ENCODE assay signal across 9 cellular contexts in genomic region chr19:51712461-51713081, GRCh38. TPM values are rescaled to one million over a fixed set of nuclear protein-coding genes. Genes with fewer than 3 reads are reported as not detected.
DNase-seq lines count a peak whose midpoint lies in the region; ATAC-seq and TF ChIP-seq lines count a peak whose summit lies in the region.
"Had no signal": no experiment of that assay in that cellular context is flagged by ENCODE, and none has a peak within 500 bp of the region (broad histone marks: within the 10 kb centered on the region; RNA-seq: fewer than 3 reads in every experiment).

No MANE protein-coding gene starts in this region.

- no peaks in the 10 kb centered on the region for H3K36me3 ChIP-seq in GM23338 (ENCODE audit: insufficient read depth)
- no peaks in the 10 kb centered on the region for H3K36me3 ChIP-seq in Panc1 (ENCODE audit: control insufficient read depth, insufficient read depth, low read length)
- no peaks in the 10 kb centered on the region for H3K36me3 ChIP-seq in tibial artery
- no peaks in the 10 kb centered on the region for H3K36me3 ChIP-seq in CD8-positive, alpha-beta memory T cell (ENCODE audit: insufficient read depth, low read length)

- no peaks in the 10 kb centered on the region for H3K79me2 ChIP-seq in GM23338 (replicated peaks; ENCODE audit: insufficient read depth)

- intact Hi-C loops in Panc1 (cut with micrococcal nuclease; ENCODE audit: unreplicated experiment) (loop anchor here (5.0 kb wide), 1 partner anchor 65 kb away; no protein-coding TSS in a partner anchor), lower leg skin (cut with DNase I; ENCODE audit: low total_unique reads) (no loop called here), tibial artery (cut with DNase I; ENCODE audit: low total_unique reads) (no loop called here)

- H3K27ac Mint-ChIP-seq in GM23338 = no peak overlapping the region
- H3K27ac Mint-ChIP-seq in CD8-positive, alpha-beta memory T cell = no peak overlapping the region

- H3K36me3 Mint-ChIP-seq in GM23338 (ENCODE audit: low read depth) = no peaks in the 10 kb centered on the region; the same call in 2 of the 3 replicates
- H3K36me3 Mint-ChIP-seq in CD8-positive, alpha-beta memory T cell = peaks cover 0 to 13% (median 4%) of the 10 kb centered on the region in 3 donors

- TF ChIP-seq POLR2A in lower leg skin (IDR thresholded peaks at IDR 0.05) = no peak

- 41 to 45% methylated on average over 9 of the region's 9 CpGs for WGBS in lower leg skin, 2 donors

- no TSS peak for BruUV-seq in Panc1 (replicated peaks; lab: Mats Ljungman, UMichigan)

- POLR2A ChIA-PET in Panc1 (lab: Charles Lee) = no interaction called here
- POLR2A ChIA-PET in CD8-positive, alpha-beta memory T cell (lab: Charles Lee) = no interaction called here

- H3K9me3 Mint-ChIP-seq in GM23338 = no peaks in the 10 kb centered on the region; the same call in 2 of the 3 replicates
- H3K9me3 Mint-ChIP-seq in CD8-positive, alpha-beta memory T cell = peaks cover 0 to 13% (median 0%) of the 10 kb centered on the region in 5 donors

- H3K27ac ChIP-seq in GM23338 (ENCODE audit: low read depth) (no peak overlapping the region), Panc1 (ENCODE audit: low read length) (no peak overlapping the region), tibial artery (no peak overlapping the region)
- no peak overlapping the region for H3K27ac ChIP-seq in CD8-positive, alpha-beta memory T cell (ENCODE audit: low read depth, low read length)

- H3K4me1 Mint-ChIP-seq in GM23338 = no peaks in the 10 kb centered on the region
- H3K4me1 Mint-ChIP-seq in CD8-positive, alpha-beta memory T cell = no peaks in the 10 kb centered on the region

- H3K4me3 Mint-ChIP-seq in GM23338 = no peak overlapping the region; the same call in 2 of the 3 replicates
- H3K4me3 Mint-ChIP-seq in CD8-positive, alpha-beta memory T cell = no peak overlapping the region

- peaks cover 14% of the 10 kb centered on the region for H3K27me3 Mint-ChIP-seq in GM23338 (ENCODE audit: insufficient read depth, low read depth, poor library complexity)
- peaks cover 8 to 43% of the 10 kb centered on the region in 2 donors for H3K27me3 Mint-ChIP-seq in CD8-positive, alpha-beta memory T cell

- H3K4me3 ChIP-seq in GM23338 = no peak overlapping the region
- no peak overlapping the region for H3K4me3 ChIP-seq in Panc1 (ENCODE audit: low read depth in 2 of 2, low read length in 2 of 2)
- no peak overlapping the region for H3K4me3 ChIP-seq in foreskin fibroblast (ENCODE audit: low read depth in 1 of 2, low read length in 2 of 2)
- no peak overlapping the region for H3K4me3 ChIP-seq in lower leg skin (ENCODE audit: low read depth, poor library complexity, severe bottlenecking)
- no peak overlapping the region for H3K4me3 ChIP-seq in tibial artery
- H3K4me3 ChIP-seq in CD8-positive, alpha-beta memory T cell (ENCODE audit: low read length) = no peak overlapping the region

- H3K9me2 ChIP-seq in GM23338 (ENCODE audit: insufficient read depth) = no peaks in the 10 kb centered on the region

- no peak overlapping the region for H2AFZ ChIP-seq in GM23338

- peak; percentile 29 for TF ChIP-seq CTCF in AG09319 (IDR thresholded peaks at IDR 0.05; ENCODE audit: low read depth, low read length)
- TF ChIP-seq CTCF in GM23338 (conservative IDR thresholded peaks at IDR 0.05; ENCODE audit: low read depth in 2 of 2) = peak; percentile 59 to 76
- peak; percentile 67 for TF ChIP-seq CTCF in Panc1 (IDR thresholded peaks at IDR 0.05)
- TF ChIP-seq CTCF in foreskin fibroblast (IDR thresholded peaks at IDR 0.05; ENCODE audit: low read depth, low read length) = peak; percentile 44
- no peak for TF ChIP-seq CTCF in lower leg skin (IDR thresholded peaks at IDR 0.05)
- peak in 1 of 2 experiments; percentile 9 for TF ChIP-seq CTCF in tibial artery (IDR thresholded peaks at IDR 0.05)

- in situ Hi-C loops in Panc1 (cut with HindIII; ENCODE audit: low pct_unique_long_range_greater_than_20kb, low sequenced_read_pairs) = no loop called here
- in situ Hi-C loops in KBM-7 (cut with MboI; ENCODE audit: low pct_unique_long_range_greater_than_20kb, low sequenced_read_pairs) = no loop called here

- H3K4me1 ChIP-seq in GM23338 (ENCODE audit: insufficient read depth) = no peaks in the 10 kb centered on the region; the same call in 1 of the 2 replicates
- no peaks in the 10 kb centered on the region for H3K4me1 ChIP-seq in Panc1 (ENCODE audit: control insufficient read depth, insufficient read depth, low read length)
- no peaks in the 10 kb centered on the region for H3K4me1 ChIP-seq in tibial artery
- H3K4me1 ChIP-seq in CD8-positive, alpha-beta memory T cell (ENCODE audit: insufficient read depth, low read length) = no peaks in the 10 kb centered on the region

- H3K27me3 ChIP-seq in GM23338 (ENCODE audit: insufficient read depth) (peaks cover 14% of the 10 kb centered on the region), Panc1 (ENCODE audit: control insufficient read depth, insufficient read depth, low read length) (no peaks in the 10 kb centered on the region; the same call in 1 of the 2 replicates), tibial artery (peaks cover 0 to 27% of the 10 kb centered on the region in 2 donors)
- H3K27me3 ChIP-seq in CD8-positive, alpha-beta memory T cell (ENCODE audit: insufficient read depth, low read length, poor library complexity, severe bottlenecking) = no peaks in the 10 kb centered on the region

- no peaks in the 10 kb centered on the region for H4K20me1 ChIP-seq in GM23338 (replicated peaks; ENCODE audit: insufficient read depth)

- no peak overlapping the region for H3K4me2 ChIP-seq in GM23338

- CTCF ChIA-PET in Panc1 (lab: Charles Lee) = no interaction called here
- CTCF ChIA-PET in CD8-positive, alpha-beta memory T cell (lab: Charles Lee) = no interaction called here

- no peaks in the 10 kb centered on the region for H3F3A ChIP-seq in GM23338 (replicated peaks; ENCODE audit: low read depth)

- ATAC-seq in GM23338 (peak; percentile 95), Panc1 (peak; percentile 83)

- H3K9me3 ChIP-seq in Panc1 (ENCODE audit: control insufficient read depth, insufficient read depth, low read depth, low read length) = no peaks in the 10 kb centered on the region
- no peaks in the 10 kb centered on the region for H3K9me3 ChIP-seq in tibial artery
- no peaks in the 10 kb centered on the region for H3K9me3 ChIP-seq in CD8-positive, alpha-beta memory T cell (ENCODE audit: low read length)

- DNase-seq in AG09319 (ENCODE audit: extremely low read depth, low read depth) = no peak
- peak; percentile 87 for DNase-seq in GM23338 (ENCODE audit: low spot score)
- DNase-seq in Panc1 (ENCODE audit: low read depth, low spot score) = no peak
- DNase-seq in foreskin fibroblast = peak in 1 of 2 donors; percentile 43
- DNase-seq in lower leg skin (ENCODE audit: low spot score in 2 of 2) = no peak
- no peak for DNase-seq in tibial artery
- DNase-seq in KBM-7 = no peak
- DNase-seq in CD8-positive, alpha-beta memory T cell = no peak
- DNase-seq: stimulated activated naive CD4-positive, alpha-beta T cell had no signal

TF ChIP-seq in GM23338, 12 proteins besides CTCF, POLR2A, EP300 and RAD21 (continues in another document):
- TF ChIP-seq STAT1 (IDR thresholded peaks at IDR 0.05; ENCODE audit: unreplicated experiment) (no peak), ZNF114 (CRISPR knock-in tag; IDR thresholded peaks at IDR 0.05) (no peak), CREB1 (CRISPR knock-in tag; IDR thresholded peaks at IDR 0.05; ENCODE audit: low read depth) (no peak), ZNF331 (CRISPR knock-in tag; IDR thresholded peaks at IDR 0.05; ENCODE audit: low read depth) (no peak), POLR2AphosphoS5 (IDR thresholded peaks at IDR 0.05; ENCODE audit: low read depth) (no peak), EZH2phosphoT487 (IDR thresholded peaks at IDR 0.05; ENCODE audit: unreplicated experiment) (no peak), ETS1 (IDR thresholded peaks at IDR 0.05) (no peak)

RNA-seq across cellular contexts. Expression of gene HAS1, which starts 11.2 kb away (rescaled TPM):
- total RNA-seq in GM23338 (2014; rRNA removed; shearing (Covaris generic)) = 1.8 and 2.0 TPM in 2 replicates
- 0.40 and 0.75 TPM in 2 replicates for polyA plus RNA-seq in GM23338 (2016; fragmentation: Nextera tagmentation; extraction: Ambion mirVana)
- not detected for total RNA-seq in Panc1 (2021; ENCODE audit: unreplicated experiment)
- polyA plus RNA-seq in Panc1 (2012; ENCODE audit: insufficient read length) = not detected
- total RNA-seq in lower leg skin = 1 to 10 TPM in 2 of 4 donors, under 1 TPM in 1, not detected in 1; 0.97 to 2.4 (median 2.4) TPM
- total RNA-seq in CD8-positive, alpha-beta memory T cell = not detected
- polyA plus RNA-seq in CD8-positive, alpha-beta memory T cell = not detected

RNA-seq across cellular contexts. Expression of gene SPACA6, which starts 19.4 kb away (rescaled TPM):
- 5.1 and 5.2 TPM in 2 replicates for total RNA-seq in GM23338 (2014; rRNA removed; shearing (Covaris generic))
- polyA plus RNA-seq in GM23338 (2016; fragmentation: Nextera tagmentation; extraction: Ambion mirVana) = 8.2 and 11.5 TPM in 2 replicates
- 14.3 TPM for total RNA-seq in Panc1 (2021; ENCODE audit: unreplicated experiment)
- 5.8 TPM for polyA plus RNA-seq in Panc1 (2012; ENCODE audit: insufficient read length)
- 1 to 10 TPM in 3 of 4 donors, under 1 TPM in 1; 0.74 to 5.1 (median 3.6) TPM for total RNA-seq in lower leg skin
- total RNA-seq in CD8-positive, alpha-beta memory T cell = 1 to 10 TPM; 3.1 to 3.3 TPM
- polyA plus RNA-seq in CD8-positive, alpha-beta memory T cell = 2.2 TPM

RNA-seq across cellular contexts. Expression of gene FPR1, which starts 39.1 kb away (rescaled TPM):
- total RNA-seq in GM23338 (2014; rRNA removed; shearing (Covaris generic)) = not detected in 2 replicates
- polyA plus RNA-seq in GM23338 (2016; fragmentation: Nextera tagmentation; extraction: Ambion mirVana) = not detected in 2 replicates
- total RNA-seq in Panc1 (2021; ENCODE audit: unreplicated experiment) (not detected), lower leg skin (1 to 10 TPM; 1.7 to 7.6 (median 4.1) TPM)
- not detected for polyA plus RNA-seq in Panc1 (2012; ENCODE audit: insufficient read length)
- total RNA-seq in CD8-positive, alpha-beta memory T cell = not detected
- not detected for polyA plus RNA-seq in CD8-positive, alpha-beta memory T cell

RNA-seq across cellular contexts. Expression of gene FPR2, which starts 48.4 kb away (rescaled TPM):
- not detected in 2 replicates for total RNA-seq in GM23338 (2014; rRNA removed; shearing (Covaris generic))
- polyA plus RNA-seq in GM23338 (2016; fragmentation: Nextera tagmentation; extraction: Ambion mirVana) = not detected in 2 replicates
- total RNA-seq in Panc1 (2021; ENCODE audit: unreplicated experiment) (not detected), lower leg skin (under 1 TPM in 2 of 4 donors, not detected in 2; 0.13 to 0.34 TPM)
- not detected for polyA plus RNA-seq in Panc1 (2012; ENCODE audit: insufficient read length)
- not detected for total RNA-seq in CD8-positive, alpha-beta memory T cell
- not detected for polyA plus RNA-seq in CD8-positive, alpha-beta memory T cell

Comparison
In these comparisons a context has a peak if more than half of its experiments do, and no peak if none do; other contexts are left out.
1. CTCF ChIP-seq: peak in AG09319 (single experiment), GM23338 (2 of 2), Panc1 (single experiment) and foreskin fibroblast (single experiment); none in lower leg skin (0 of 3).